Comparison of ENCODE assay signal across 33 cellular contexts in genomic region chr14:48970995-48971394, GRCh38.
DNase-seq lines count a peak whose midpoint lies in the region; ATAC-seq, FAIRE-seq and TF ChIP-seq lines count a peak whose summit lies in the region.
"Had no signal": no experiment of that assay in that cellular context is flagged by ENCODE, and none has a peak within 500 bp of the region (broad histone marks: within the 10 kb centered on the region; RNA-seq: fewer than 3 reads in every experiment).

No MANE protein-coding gene starts in this region.

- H3K9me3 ChIP-seq in IMR-90 (ENCODE audit: control insufficient read depth, insufficient read depth, low read length): no peaks in the 10 kb centered on the region
- H3K9me3 ChIP-seq in SK-N-SH: no peaks in the 10 kb centered on the region
- H3K9me3 ChIP-seq: Peyer's patch, psoas muscle, tibial nerve had no signal

- H3K27me3 ChIP-seq in IMR-90 (ENCODE audit: control insufficient read depth, insufficient read depth, low read length) (no peaks in the 10 kb centered on the region), SK-N-SH (ENCODE audit: insufficient read depth) (no peaks in the 10 kb centered on the region)
- H3K27me3 ChIP-seq: cardiac muscle cell, Peyer's patch, tibial nerve had no signal

- H3K4me3 ChIP-seq in IMR-90 (ENCODE audit: insufficient read depth, low read depth, low read length) (no peak overlapping the region), SK-N-SH (ENCODE audit: low read depth in 2 of 2, low read length in 1 of 2) (no peak overlapping the region)
- H3K4me3 ChIP-seq: cardiac muscle cell, Peyer's patch, psoas muscle, tibial nerve had no signal

- H2AK5ac ChIP-seq in IMR-90 (ENCODE audit: low read depth, low read length): no peak overlapping the region

- FAIRE-seq in GM12891 (lab: Jason Lieb, UNC): no peak
- FAIRE-seq: colon, HepG2 had no signal

- H3K9ac ChIP-seq in IMR-90 (ENCODE audit: low read depth, low read length): no peak overlapping the region
- H3K9ac ChIP-seq in SK-N-SH: no peak overlapping the region

- TF ChIP-seq RAD21 in IMR-90 (IDR thresholded peaks at IDR 0.05; ENCODE audit: low read length) (no peak), SK-N-SH (IDR thresholded peaks at IDR 0.05; ENCODE audit: low read length) (no peak)

- in situ Hi-C loops in IMR-90 (cut with MboI; ENCODE audit: low sequenced_read_pairs): no loop called here

- H3K27ac ChIP-seq in IMR-90 (ENCODE audit: insufficient read depth, low read length): no peak overlapping the region
- peak overlapping the region in 1 of 2 experiments; percentile 67; a peak in 2 of 4 replicates for H3K27ac ChIP-seq in SK-N-SH (ENCODE audit: low read depth in 2 of 2, low read length in 1 of 2)
- H3K27ac ChIP-seq: cardiac muscle cell, psoas muscle, tibial nerve had no signal

- H3K4me1 ChIP-seq in IMR-90 (ENCODE audit: control insufficient read depth, insufficient read depth, low read length): no peaks in the 10 kb centered on the region
- H3K4me1 ChIP-seq in SK-N-SH (ENCODE audit: control insufficient read depth in 1 of 2, insufficient read depth in 2 of 2, low read depth in 1 of 2, low read length in 1 of 2): peaks cover 0 to 8% of the 10 kb centered on the region in 2 experiments; a peak in 1 of 4 replicates
- H3K4me1 ChIP-seq: Peyer's patch, psoas muscle, tibial nerve had no signal

- TF ChIP-seq CTCF in IMR-90 (conservative IDR thresholded peaks at IDR 0.05; ENCODE audit: low read depth, low read length) (no peak), SK-N-SH (IDR thresholded peaks at IDR 0.05) (no peak)

- H3F3A ChIP-seq in SK-N-SH (replicated peaks; ENCODE audit: insufficient read depth): peaks cover 4% of the 10 kb centered on the region

- H2AFZ ChIP-seq in IMR-90 (replicated peaks; ENCODE audit: low read length, poor library complexity) (no peak overlapping the region), SK-N-SH (ENCODE audit: low read depth) (no peak overlapping the region)

- H4K20me1 ChIP-seq in IMR-90 (ENCODE audit: insufficient read depth, low read length): no peaks in the 10 kb centered on the region
- H4K20me1 ChIP-seq in SK-N-SH (ENCODE audit: insufficient read depth): no peaks in the 10 kb centered on the region

- H3K36me3 ChIP-seq in IMR-90 (ENCODE audit: control insufficient read depth, insufficient read depth, low read length) (no peaks in the 10 kb centered on the region), SK-N-SH (replicated peaks in 1 of 2; ENCODE audit: control insufficient read depth in 1 of 2, insufficient read depth in 2 of 2, low read length in 1 of 2) (no peaks in the 10 kb centered on the region)
- H3K36me3 ChIP-seq: cardiac muscle cell, Peyer's patch, tibial nerve had no signal

- H2BK120ac ChIP-seq in IMR-90 (ENCODE audit: low read depth, low read length): no peak overlapping the region

- H2BK20ac ChIP-seq in IMR-90 (ENCODE audit: low read depth, low read length): no peak overlapping the region

- no peaks in the 10 kb centered on the region for H3K9me2 ChIP-seq in SK-N-SH

- H4K91ac ChIP-seq in IMR-90 (ENCODE audit: insufficient read depth, low read depth, low read length): no peak overlapping the region

- no peak overlapping the region for H3K14ac ChIP-seq in IMR-90 (replicated peaks; ENCODE audit: low read depth, low read length)

- no peaks in the 10 kb centered on the region for H3K9me1 ChIP-seq in IMR-90 (ENCODE audit: insufficient read depth, low read length)

- POLR2A ChIA-PET in IMR-90 (lab: Charles Lee; ENCODE audit: unreplicated experiment): no interaction called here
- POLR2A ChIA-PET in SK-N-SH (lab: Yijun Ruan, JAX): no interaction called here

- no peak overlapping the region for H2BK5ac ChIP-seq in IMR-90 (ENCODE audit: low read depth, low read length, poor library complexity, severe bottlenecking)

- ATAC-seq in IMR-90 (ENCODE audit: low read depth): peak; percentile 48
- ATAC-seq: HepG2; naive thymus-derived CD8-positive, alpha-beta T cell; psoas muscle; stimulated activated effector memory CD8-positive, alpha-beta T cell treated with anti-CD3 and anti-CD28 coated beads, Interleukin-12 subunit alpha, Interleukin-12 subunit beta, amount 100 ng/mL, for 72 hours had no signal

- no TSS peak for BruUV-seq in IMR-90 (replicated peaks; lab: Mats Ljungman, UMichigan)

- CTCF ChIA-PET in IMR-90 (lab: Yijun Ruan, JAX) (no interaction called here), SK-N-SH (lab: Yijun Ruan, JAX) (no interaction called here)

- peak in 1 of 2 experiments; percentile 59; a peak in 1 of 4 replicates for TF ChIP-seq EP300 in SK-N-SH (IDR thresholded peaks at IDR 0.05; ENCODE audit: borderline replicate concordance in 1 of 2, low read depth in 1 of 2, low read length in 1 of 2)

- no peak overlapping the region for H2BK15ac ChIP-seq in IMR-90 (ENCODE audit: low read depth, low read length)

- TF ChIP-seq POLR2A in IMR-90 (IDR thresholded peaks at IDR 0.05; ENCODE audit: low read depth, low read length) (no peak), GM12891 (IDR thresholded peaks at IDR 0.05; ENCODE audit: low read depth, low read length) (no peak)

- no peak overlapping the region for H3K56ac ChIP-seq in IMR-90 (ENCODE audit: extremely low read depth, insufficient read depth, low read length)

- H3K18ac ChIP-seq in IMR-90 (ENCODE audit: low read depth, low read length): no peak overlapping the region

- no peak overlapping the region for H3K23ac ChIP-seq in IMR-90 (ENCODE audit: low read depth, low read length)

- dilution Hi-C loops in IMR-90 (cut with HindIII; ENCODE audit: low sequenced_read_pairs, unreplicated experiment): no loop called here

- no peak overlapping the region for H4K5ac ChIP-seq in IMR-90 (ENCODE audit: low read depth, low read length)

- H2AK9ac ChIP-seq in IMR-90 (replicated peaks; ENCODE audit: low read depth, low read length, poor library complexity): no peak overlapping the region

- intact Hi-C loops in IMR-90 (cut with micrococcal nuclease): no loop called here

- no peaks in the 10 kb centered on the region for H3K79me1 ChIP-seq in IMR-90 (ENCODE audit: low read depth in 1 of 2, low read length in 2 of 2)

- no peak overlapping the region for H3K4ac ChIP-seq in IMR-90 (ENCODE audit: low read depth, low read length)

- H3K79me2 ChIP-seq in SK-N-SH (ENCODE audit: insufficient read depth): no peaks in the 10 kb centered on the region

- no peak overlapping the region for H4K8ac ChIP-seq in IMR-90 (ENCODE audit: low read depth in 2 of 2, low read length in 2 of 2)

- H3K4me2 ChIP-seq in IMR-90 (ENCODE audit: low read depth, low read length) (no peak overlapping the region), SK-N-SH (0 out of 2 replicates have a peak overlapping the region, but pooled peaks have one; percentile 33)

- DNase-seq in IMR-90: peak; percentile 34
- peak; percentile 2 for DNase-seq in SK-N-SH
- DNase-seq in left kidney (ENCODE audit: low read depth, low spot score): peak; percentile 49
- DNase-seq in GM12891 (ENCODE audit: insufficient read length, low spot score): no peak
- DNase-seq in AG08395 (ENCODE audit: low spot score): no peak
- no peak for DNase-seq in epidermal melanocyte (ENCODE audit: insufficient read length, low spot score)
- no peak for DNase-seq in NCI-H187 treated with DMSO at 0.1 percent for 48 hours (lab: John Stamatoyannopoulos, UW)
- DNase-seq: activated CD4-positive, alpha-beta T cell treated with anti-CD3 and anti-CD28 coated beads, Interleukin-2, amount 10 ng/mL, durations not matched to agents 24 days and 14 days; activated effector memory CD4-positive, alpha-beta T cell treated with anti-CD3 and anti-CD28 coated beads, Interleukin-2, amount 50 U/mL, for 16 hours; aorta; CD4-positive, alpha-beta T cell; DMS 273 treated with DMSO at 0.1 percent for 48 hours; effector CD4-positive, alpha-beta T cell; EL; glutamatergic neuron; H9; islet precursor cell; Karpas-422; MV-4-11; naive thymus-derived CD8-positive, alpha-beta T cell; NCI-H1436; NCI-H2081 treated with DMSO at 0.1 percent for 48 hours; Peyer's patch; psoas muscle; SIG-M5; stimulated activated CD4-positive, alpha-beta T cell treated with anti-CD3 and anti-CD28 coated beads, Interleukin-15, amount 100 ng/mL, for 24 hours; stimulated activated CD4-positive, alpha-beta T cell treated with anti-CD3 and anti-CD28 coated beads, Interleukin-4, amount 100 ng/mL, for 4 hours; T1000 had no signal

TF ChIP-seq in IMR-90, 13 proteins besides CTCF, POLR2A, EP300 and RAD21 (continues in another document):
- TF ChIP-seq, protein P1, sequence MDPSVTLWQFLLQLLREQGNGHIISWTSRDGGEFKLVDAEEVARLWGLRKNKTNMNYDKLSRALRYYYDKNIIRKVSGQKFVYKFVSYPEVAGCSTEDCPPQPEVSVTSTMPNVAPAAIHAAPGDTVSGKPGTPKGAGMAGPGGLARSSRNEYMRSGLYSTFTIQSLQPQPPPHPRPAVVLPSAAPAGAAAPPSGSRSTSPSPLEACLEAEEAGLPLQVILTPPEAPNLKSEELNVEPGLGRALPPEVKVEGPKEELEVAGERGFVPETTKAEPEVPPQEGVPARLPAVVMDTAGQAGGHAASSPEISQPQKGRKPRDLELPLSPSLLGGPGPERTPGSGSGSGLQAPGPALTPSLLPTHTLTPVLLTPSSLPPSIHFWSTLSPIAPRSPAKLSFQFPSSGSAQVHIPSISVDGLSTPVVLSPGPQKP (IDR thresholded peaks at IDR 0.05; ENCODE audit: borderline replicate concordance, low read depth, low read length): no peak
- TF ChIP-seq BHLHE40 (IDR thresholded peaks at IDR 0.05; ENCODE audit: low read depth, low read length): no peak

TF ChIP-seq in GM12891, 5 proteins besides CTCF, POLR2A, EP300 and RAD21:
- no peak for TF ChIP-seq POU2F2 (IDR thresholded peaks at IDR 0.05; ENCODE audit: low read depth, low read length)
- no peak for TF ChIP-seq PAX5 (IDR thresholded peaks at IDR 0.05; ENCODE audit: insufficient read depth, low read length, severe bottlenecking)
- no peak for TF ChIP-seq TAF1 (IDR thresholded peaks at IDR 0.05; ENCODE audit: low read depth, low read length)
- TF ChIP-seq SPI1 (IDR thresholded peaks at IDR 0.05; ENCODE audit: low read depth, low read length): no peak
- no peak for TF ChIP-seq POLR2AphosphoS5 (IDR thresholded peaks at IDR 0.05; ENCODE audit: low read depth, low read length)

Comparison
In these comparisons a context has a peak if more than half of its experiments do, and no peak if none do; other contexts are left out.
1. DNase-seq: peak in IMR-90 (single experiment), SK-N-SH (single experiment) and left kidney (single experiment); none in GM12891 (single experiment), AG08395 (single experiment), epidermal melanocyte (single experiment) and NCI-H187 treated with DMSO at 0.1 percent for 48 hours (single experiment).